Comparison of ENCODE assay signal across 8 cellular contexts in the genomic region with DNA sequence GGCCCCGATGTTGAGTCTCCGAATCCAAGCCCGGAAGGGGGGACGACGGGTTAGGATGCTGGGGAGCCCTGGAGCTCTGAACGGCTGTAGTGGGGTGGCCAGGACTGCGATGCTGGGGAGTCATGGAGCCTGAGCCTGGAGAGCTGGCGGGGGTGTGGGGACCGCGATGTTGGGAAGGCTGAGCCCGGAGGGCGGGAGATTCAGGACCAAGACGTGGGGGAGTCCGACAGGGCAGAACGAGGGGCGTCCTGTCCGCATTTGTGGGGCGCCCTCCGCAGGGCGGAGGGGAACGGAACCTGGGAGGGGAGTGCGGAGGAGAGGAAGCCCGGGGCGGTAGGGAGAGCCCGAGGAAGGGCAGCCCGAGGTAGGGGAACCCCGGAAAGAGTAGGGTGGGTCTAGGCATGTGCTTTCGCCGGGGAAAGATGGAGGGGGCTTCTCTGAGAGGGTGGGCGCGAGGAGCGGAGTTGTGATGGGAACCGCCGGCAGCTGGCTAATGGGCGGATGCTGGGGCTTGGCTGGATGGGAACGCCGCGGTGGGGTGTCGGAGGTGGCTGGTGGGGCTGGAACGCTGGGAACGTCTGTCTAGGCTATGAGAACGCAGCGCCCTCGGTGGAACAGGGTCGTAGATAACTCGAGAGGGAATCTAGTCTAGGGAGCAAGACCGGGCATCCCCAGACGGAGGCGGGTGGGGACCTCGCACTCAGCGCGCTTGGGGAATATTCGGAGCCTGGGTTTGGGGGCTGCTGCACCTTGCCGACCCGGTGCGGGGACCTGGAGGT. TPM values are rescaled to one million over a fixed set of nuclear protein-coding genes. Genes with fewer than 3 reads are reported as not detected.
DNase-seq lines count a peak whose midpoint lies in the region; ATAC-seq and TF ChIP-seq lines count a peak whose summit lies in the region.

No MANE protein-coding gene starts in this region.

- DNase-seq in activated gamma-delta T cell treated with Interleukin-2 at 50 U/mL for 16 hours, result peak; percentile 26
- DNase-seq in activated gamma-delta T cell (lab: John Stamatoyannopoulos, UW), result no peak
- peak; percentile 17 for DNase-seq in NCI-H345 treated with DMSO at 0.1 percent for 48 hours (lab: John Stamatoyannopoulos, UW; ENCODE audit: unreplicated experiment)
- DNase-seq in activated effector memory CD4-positive, alpha-beta T cell treated with anti-CD3 and anti-CD28 coated beads, Interleukin-2, amount 50 U/mL, for 16 hours, result peak; percentile 81
- DNase-seq in glutamatergic neuron, result peak; percentile 50
- DNase-seq in ovary, result peak; percentile 50 to 69 (median 59)

- H3K4me3 ChIP-seq in ovary (peak overlapping the region; percentile 80), urinary bladder (ENCODE audit: low read depth, low read length) (peak overlapping the region; percentile 82)

- H3K4me3 Mint-ChIP-seq in glutamatergic neuron (ENCODE audit: unreplicated experiment), result peak overlapping the region; percentile 98

- H3K4me1 ChIP-seq in ovary (ENCODE audit: insufficient read depth) (peaks cover 17% of the 10 kb centered on the region), urinary bladder (ENCODE audit: insufficient read depth) (no peaks in the 10 kb centered on the region)

- peak overlapping the region; percentile 81 to 92 for H3K27ac ChIP-seq in ovary
- peak overlapping the region; percentile 80 for H3K27ac ChIP-seq in urinary bladder (ENCODE audit: low read depth)

- WGBS in ovary, 3 donors, result 0 to 1% (median 0%) methylated on average over 56 of the region's 56 CpGs
- 1% methylated on average over 56 of the region's 56 CpGs for WGBS in urinary bladder

- no peaks in the 10 kb centered on the region for H3K9me3 ChIP-seq in ovary

- no peaks in the 10 kb centered on the region for H3K36me3 ChIP-seq in ovary
- H3K36me3 ChIP-seq in urinary bladder (ENCODE audit: insufficient read depth), result no peaks in the 10 kb centered on the region

- TF ChIP-seq EP300 in ovary (IDR thresholded peaks at IDR 0.05), result no peak

- intact Hi-C loops in ovary (cut with DNase I), result no loop called here

- no peak for TF ChIP-seq CTCF in glutamatergic neuron (IDR thresholded peaks at IDR 0.05; ENCODE audit: partially characterized antibody, unreplicated experiment)
- TF ChIP-seq CTCF in ovary (IDR thresholded peaks at IDR 0.05), result no peak

- peaks cover 9% of the 10 kb centered on the region for H3K27me3 Mint-ChIP-seq in glutamatergic neuron (ENCODE audit: unreplicated experiment)

- H3K27me3 ChIP-seq in ovary, result no peaks in the 10 kb centered on the region

- H3K9me3 Mint-ChIP-seq in glutamatergic neuron (ENCODE audit: unreplicated experiment), result peaks cover 7% of the 10 kb centered on the region

- H3K27ac Mint-ChIP-seq in glutamatergic neuron (ENCODE audit: unreplicated experiment), result peak overlapping the region; percentile 59

- H3K4me1 Mint-ChIP-seq in glutamatergic neuron (ENCODE audit: low read depth, unreplicated experiment), result peaks cover 4% of the 10 kb centered on the region

- H3K36me3 Mint-ChIP-seq in glutamatergic neuron (ENCODE audit: unreplicated experiment), result no peaks in the 10 kb centered on the region

- no peak for TF ChIP-seq POLR2A in ovary (IDR thresholded peaks at IDR 0.05)

- ATAC-seq in HG02852 (IDR thresholded peaks at IDR 0.05; ENCODE audit: unreplicated experiment), result peak; percentile 47

RNA-seq across cellular contexts. Expression of gene PAQR8, which starts 0.7 kb away (rescaled TPM):
- total RNA-seq in glutamatergic neuron (ENCODE audit: unreplicated experiment) (2.7 TPM), ovary (10 to 100 TPM; 13.2 to 33.6 (median 24.0) TPM), urinary bladder (15.4 TPM)
- polyA plus RNA-seq in ovary (10 to 100 TPM; 15.2 to 24.1 TPM), urinary bladder (12.1 TPM)

RNA-seq across cellular contexts. Expression of gene EFHC1, which starts 57.5 kb away (rescaled TPM):
- total RNA-seq in glutamatergic neuron (ENCODE audit: unreplicated experiment) (25.6 TPM), ovary (10 to 100 TPM; 17.6 to 59.5 (median 23.5) TPM), urinary bladder (51.2 TPM)
- polyA plus RNA-seq in ovary (10 to 100 TPM; 12.1 to 27.1 TPM), urinary bladder (12.8 TPM)
